10 cellular contexts compared by ENCODE assay signal in the genomic region with DNA sequence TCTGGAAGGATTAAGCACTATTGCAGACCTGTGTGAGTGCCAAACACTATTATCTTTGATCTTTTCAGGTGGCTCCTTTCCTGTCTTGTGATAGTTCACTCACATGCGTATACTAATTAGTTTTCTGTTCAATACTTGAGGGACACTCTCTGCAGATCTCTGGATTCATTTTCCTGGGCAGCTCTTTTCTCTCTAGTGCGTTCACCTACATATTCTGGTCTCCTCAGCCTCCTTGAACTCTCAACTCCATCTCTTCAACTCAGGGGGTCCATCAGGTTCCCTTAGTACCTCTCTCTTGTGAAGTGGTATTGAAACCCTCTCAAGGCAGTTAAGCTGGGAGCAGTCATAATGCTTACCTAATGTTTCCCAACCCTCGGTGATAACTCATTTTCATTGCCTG.
"Had no signal": no experiment of that assay in that cellular context is flagged by ENCODE, and none has a peak within 500 bp of the region (broad histone marks: within the 10 kb centered on the region; RNA-seq: fewer than 3 reads in every experiment).

No MANE protein-coding gene starts in this region.

- DNase-seq: HFFc6, KBM-7 had no signal

- H3K9me3 Mint-ChIP-seq: GM23338 had no signal

- H3K36me3 ChIP-seq: HAP-1 had no signal

- H3K4me2 ChIP-seq: GM23338 had no signal

- H3K4me3 Mint-ChIP-seq: GM23338, HFFc6, IgD-negative memory B cell had no signal

- ATAC-seq: GM23338, HCT116, HepG2 had no signal

- FAIRE-seq: H1, H54, HepG2 had no signal

- H3K27ac Mint-ChIP-seq: HFFc6, IgD-negative memory B cell had no signal

- H3K4me3 ChIP-seq: GM23338, HAP-1 had no signal

- H3K27ac ChIP-seq: HL-60 had no signal

- H3K4me1 ChIP-seq: HAP-1 had no signal

- H3K9me3 ChIP-seq: HAP-1 had no signal

- H2AFZ ChIP-seq: GM23338 had no signal

- H3K27me3 Mint-ChIP-seq: IgD-negative memory B cell had no signal

- H3K4me1 Mint-ChIP-seq: IgD-negative memory B cell had no signal
